ENCODE assay signal across 14 cellular contexts in genomic region chr4:142703694-142704309, GRCh38.
DNase-seq lines count a peak whose midpoint lies in the region; ATAC-seq, FAIRE-seq and TF ChIP-seq lines count a peak whose summit lies in the region.
"Had no signal": no experiment of that assay in that cellular context is flagged by ENCODE, and none has a peak within 500 bp of the region (broad histone marks: within the 10 kb centered on the region; RNA-seq: fewer than 3 reads in every experiment).

No MANE protein-coding gene starts in this region.

- peak; percentile 15 for DNase-seq in stimulated activated CD8-positive, alpha-beta memory T cell treated with anti-CD3 and anti-CD28 coated beads, Interleukin-12 subunit alpha, Interleukin-12 subunit beta, amount 100 ng/mL, for 1 hour (ENCODE audit: low read depth)
- no peak for DNase-seq in stimulated activated CD8-positive, alpha-beta memory T cell treated with anti-CD3 and anti-CD28 coated beads, Interleukin-4, amount 100 ng/mL, for 48 hours
- DNase-seq in T follicular helper cell (ENCODE audit: low read depth), result peak; percentile 18
- peak; percentile 55 for DNase-seq in bronchial epithelial cell (ENCODE audit: low read depth)
- no peak for DNase-seq in NCI-H524 (lab: John Stamatoyannopoulos, UW)
- no peak for DNase-seq in sciatic nerve (ENCODE audit: low spot score)
- no peak for DNase-seq in pancreas
- DNase-seq: heart left ventricle, islet precursor cell, NCI-H187, NCI-H446 had no signal

- WGBS in pancreas, 2 donors, result 70 to 75% methylated on average over 4 of the region's 4 CpGs

- FAIRE-seq in bronchial epithelial cell (lab: Jason Lieb, UNC) (no peak), pancreas (lab: Jason Lieb, UNC) (no peak)
- FAIRE-seq: D721Med, G401.6, H1 had no signal

- H3K9me3 ChIP-seq in pancreas, result no peaks in the 10 kb centered on the region
- H3K9me3 ChIP-seq: heart left ventricle had no signal

- H3K4me1 ChIP-seq in pancreas, result no peaks in the 10 kb centered on the region
- H3K4me1 ChIP-seq: heart left ventricle had no signal

- no peak overlapping the region for H3K27ac ChIP-seq in pancreas
- H3K27ac ChIP-seq: heart left ventricle had no signal

- H3K36me3 ChIP-seq in bronchial epithelial cell (ENCODE audit: control insufficient read depth, insufficient read depth, low read length) (no peaks in the 10 kb centered on the region), pancreas (no peaks in the 10 kb centered on the region)
- H3K36me3 ChIP-seq: heart left ventricle had no signal

- H3K27me3 ChIP-seq in bronchial epithelial cell (ENCODE audit: control insufficient read depth, insufficient read depth, low read length) (no peaks in the 10 kb centered on the region), pancreas (no peaks in the 10 kb centered on the region)
- H3K27me3 ChIP-seq: heart left ventricle had no signal

- intact Hi-C loops in sciatic nerve (cut with DNase I) (no loop called here), pancreas (cut with DNase I) (loop anchor here in 1 of 3 donors (10.0 kb wide), 1 partner anchor 349 kb away; no protein-coding TSS in a partner anchor)

- ATAC-seq in sciatic nerve, result no peak
- no peak for ATAC-seq in pancreas
- ATAC-seq: heart left ventricle had no signal

- no peak for TF ChIP-seq CTCF in bronchial epithelial cell (IDR thresholded peaks at IDR 0.05; ENCODE audit: insufficient read depth, low read length, severe bottlenecking)
- TF ChIP-seq CTCF in pancreas (IDR thresholded peaks at IDR 0.05), result no peak

- H3K4me3 ChIP-seq in bronchial epithelial cell (ENCODE audit: low read depth, low read length) (no peak overlapping the region), pancreas (no peak overlapping the region)
- H3K4me3 ChIP-seq: heart left ventricle had no signal

Comparison
In these comparisons a context has a peak if more than half of its experiments do, and no peak if none do; other contexts are left out.
1. DNase-seq: peak in stimulated activated CD8-positive, alpha-beta memory T cell treated with anti-CD3 and anti-CD28 coated beads, Interleukin-12 subunit alpha, Interleukin-12 subunit beta, amount 100 ng/mL, for 1 hour (single experiment), T follicular helper cell (single experiment) and bronchial epithelial cell (single experiment); none in stimulated activated CD8-positive, alpha-beta memory T cell treated with anti-CD3 and anti-CD28 coated beads, Interleukin-4, amount 100 ng/mL, for 48 hours (single experiment), NCI-H524 (0 of 2), sciatic nerve (single experiment) and pancreas (0 of 6).